Comparison of ENCODE assay signal across 8 cellular contexts in the genomic region with DNA sequence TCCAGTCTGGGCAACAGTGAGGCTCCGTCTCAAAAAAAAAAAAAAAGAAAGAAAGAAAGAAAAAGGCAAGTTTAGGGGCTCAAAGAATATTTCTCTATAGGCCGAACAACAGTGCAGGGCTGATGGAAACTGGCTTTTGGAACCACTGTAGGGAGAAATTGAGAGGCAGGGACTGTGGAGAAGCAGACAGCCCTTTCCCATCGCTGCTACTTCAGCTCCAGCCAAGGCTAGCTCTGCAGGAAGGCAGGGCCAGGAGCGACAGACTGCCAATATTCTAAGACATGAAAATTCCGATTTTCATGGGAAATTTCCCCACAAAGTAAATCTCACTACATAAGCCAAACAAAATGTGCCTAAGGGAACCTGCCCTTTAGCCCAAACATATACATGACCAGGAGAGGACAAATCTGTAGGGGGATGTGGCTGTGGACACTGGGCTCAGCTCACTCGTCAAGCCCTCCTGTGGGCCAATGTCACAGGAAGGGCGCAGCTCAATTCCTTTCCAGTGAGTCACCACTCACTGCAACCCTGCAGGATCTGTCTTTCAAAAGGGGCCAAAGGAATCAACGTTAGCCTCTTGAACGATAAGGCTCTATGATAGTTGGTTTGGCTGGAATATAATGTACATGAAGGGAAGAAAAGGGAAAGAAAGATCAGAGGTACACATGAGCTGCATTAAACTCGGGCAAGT. TPM values are rescaled to one million over a fixed set of nuclear protein-coding genes. Genes with fewer than 3 reads are reported as not detected.
DNase-seq lines count a peak whose midpoint lies in the region; ATAC-seq, FAIRE-seq and TF ChIP-seq lines count a peak whose summit lies in the region.
"Not testable (repeated sequence)": the region's sequence is repeated elsewhere in the genome, so short reads cannot be mapped to it uniquely, and the experiment has no call there.
"Had no signal": no experiment of that assay in that cellular context is flagged by ENCODE, and none has a peak within 500 bp of the region (broad histone marks: within the 10 kb centered on the region; RNA-seq: fewer than 3 reads in every experiment).

No MANE protein-coding gene starts in this region.

- not testable (repeated sequence) for H3K4me2 ChIP-seq in K562 (ENCODE audit: insufficient read depth, low read length)

- not testable (repeated sequence) for H3K4me1 ChIP-seq in Panc1 (ENCODE audit: control insufficient read depth, insufficient read depth, low read length); K562 (replicated peaks in 1 of 2; ENCODE audit: control insufficient read depth in 2 of 2, insufficient read depth in 2 of 2, low read length in 2 of 2); psoas muscle

- not testable (repeated sequence) for H3K9me3 ChIP-seq in Panc1 (ENCODE audit: control insufficient read depth, insufficient read depth, low read depth, low read length); K562 (replicated peaks; ENCODE audit: control insufficient read depth, insufficient read depth, low read depth, low read length); psoas muscle

- H3K27me3 ChIP-seq in Panc1 (ENCODE audit: control insufficient read depth, insufficient read depth, low read length); K562 (ENCODE audit: control insufficient read depth in 2 of 2, insufficient read depth in 2 of 2, low read length in 2 of 2); psoas muscle (ENCODE audit: insufficient read depth in 3 of 3, low read length in 2 of 3): not testable (repeated sequence)

- H3K79me2 ChIP-seq in K562 (ENCODE audit: control insufficient read depth, insufficient read depth, low read length) = not testable (repeated sequence)

- not testable (repeated sequence) for DNase-seq in H54 (ENCODE audit: insufficient read length, low spot score); Panc1 (ENCODE audit: low read depth, low spot score); K562 (ENCODE audit: extremely low read depth in 1 of 4, low spot score in 3 of 4); Right ventricle myocardium superior; left ventricle myocardium superior; psoas muscle

- CTCF ChIA-PET in Panc1 (lab: Charles Lee); K562 (lab: Yijun Ruan, JAX; ENCODE audit: low intra/inter-chr PET ratio): not testable (repeated sequence)

- TF ChIP-seq EP300 in K562 (IDR thresholded peaks at IDR 0.05; ENCODE audit: low read length) = not testable (repeated sequence)

- in situ Hi-C loops in Panc1 (cut with HindIII; ENCODE audit: low pct_unique_long_range_greater_than_20kb, low sequenced_read_pairs); K562 (cut with MboI): not testable (repeated sequence)

- H3K36me3 ChIP-seq in Panc1 (ENCODE audit: control insufficient read depth, insufficient read depth, low read length); K562 (ENCODE audit: control insufficient read depth, insufficient read depth, low read length); psoas muscle (ENCODE audit: insufficient read depth in 1 of 2, low read depth in 1 of 2): not testable (repeated sequence)

- not testable (repeated sequence) for H3K9me1 ChIP-seq in K562 (ENCODE audit: control insufficient read depth, insufficient read depth, low read length)

- TSS peak; percentile 21 for BruUV-seq in Panc1 (replicated peaks; lab: Mats Ljungman, UMichigan)
- not testable (repeated sequence) for BruUV-seq in K562 (replicated peaks; lab: Mats Ljungman, UMichigan)

- not testable (repeated sequence) for H3K4me3 ChIP-seq in Panc1 (ENCODE audit: low read depth in 2 of 2, low read length in 2 of 2); K562; psoas muscle

- POLR2A ChIA-PET in Panc1 (lab: Charles Lee); K562 (lab: Yijun Ruan, JAX): not testable (repeated sequence)

- TF ChIP-seq POLR2A in H54 (IDR thresholded peaks at IDR 0.05; ENCODE audit: low read depth, low read length); K562 (conservative IDR thresholded peaks at IDR 0.05): not testable (repeated sequence)

- not testable (repeated sequence) for TF ChIP-seq RAD21 in K562 (CRISPR knock-in tag; conservative IDR thresholded peaks at IDR 0.05 in 1 of 2, IDR thresholded peaks at IDR 0.05 in 1 of 2)

- not testable (repeated sequence) for H4K20me1 ChIP-seq in K562 (replicated peaks; ENCODE audit: control insufficient read depth, insufficient read depth, low read length)

- WGBS in K562 (ENCODE audit: insufficient coverage, low coverage, missing lambda C conversion rate) = no CpG with 5 or more reads among the region's 10 CpGs
- WGBS in psoas muscle, 3 donors = 17 to 60% methylated on average over 1 to 2 of the region's 10 CpGs; no CpG with 5 or more reads in 1 of the 3 donors

- peak; percentile 71 for ATAC-seq in Panc1
- not testable (repeated sequence) for ATAC-seq in K562
- peak; percentile 85 for ATAC-seq in Right ventricle myocardium superior (ENCODE audit: poor library complexity)
- ATAC-seq in left ventricle myocardium superior = peak; percentile 91
- ATAC-seq in psoas muscle = peak; percentile 42 to 73 (median 58)

- intact Hi-C loops in Panc1 (cut with micrococcal nuclease; ENCODE audit: unreplicated experiment); K562 (cut with micrococcal nuclease); Right ventricle myocardium superior (cut with DNase I); left ventricle myocardium superior (cut with micrococcal nuclease); psoas muscle (cut with DNase I): not testable (repeated sequence)

- not testable (repeated sequence) for H3K9ac ChIP-seq in K562 (ENCODE audit: insufficient read depth in 1 of 2, low read depth in 2 of 2, low read length in 2 of 2)

- TF ChIP-seq CTCF in Panc1 (IDR thresholded peaks at IDR 0.05); K562 (IDR thresholded peaks at IDR 0.05 in 2 of 3, conservative IDR thresholded peaks at IDR 0.05 in 1 of 3; ENCODE audit: insufficient read depth in 2 of 3, low read depth in 1 of 3, low read length in 3 of 3); psoas muscle (IDR thresholded peaks at IDR 0.05): not testable (repeated sequence)

- H3K27ac ChIP-seq in Panc1 (ENCODE audit: low read length); K562 (ENCODE audit: extremely low read depth, low read depth, low read length); psoas muscle: not testable (repeated sequence)

- peak; percentile 67 for FAIRE-seq in H54 (lab: Jason Lieb, UNC)
- peak; percentile 58 for FAIRE-seq in K562 (lab: Jason Lieb, UNC)

- not testable (repeated sequence) for H2AFZ ChIP-seq in K562 (ENCODE audit: low read depth, low read length)

RNA-seq across cellular contexts. Expression of a gene that starts 19.0 kb away (rescaled TPM):
- total RNA-seq in Panc1 (2021; ENCODE audit: unreplicated experiment) = 1.3 TPM
- polyA plus RNA-seq in Panc1 (2012; ENCODE audit: insufficient read length) = 0.29 TPM
- 4.3 and 23.5 TPM in 2 replicates for total RNA-seq in K562 (2011; cell fraction: chromatin; rRNA removed; ENCODE audit: low replicate concordance)
- total RNA-seq in K562 (2011; cell fraction: nucleolus; rRNA removed) = 1.3 TPM in 1 of 2 replicates, not detected in the other
- 6.6 and 11.0 TPM in 2 replicates for total RNA-seq in K562 (2011; cell fraction: nucleoplasm; rRNA removed)
- not detected in 2 replicates for total RNA-seq in K562 (2014; rRNA removed)
- 0.91 TPM in 1 of 2 replicates, not detected in the other for total RNA-seq in K562 (2014; rRNA removed; fragmentation: Illumina TruSeq; extraction: Trizol)
- 0.72 TPM in 1 of 2 replicates, not detected in the other for total RNA-seq in K562 (2015; rRNA removed; fragmentation: Illumina TruSeq; extraction: Trizol)
- total RNA-seq in K562 (2021) = 0.18 and 1.5 TPM in 2 replicates
- 0.09 and 0.24 TPM in 2 replicates for polyA plus RNA-seq in K562 (2011; rRNA removed)
- polyA plus RNA-seq in K562 (2011; cell fraction: cytosol; rRNA removed) = 0.09 TPM in 1 of 2 replicates, not detected in the other
- 0.56 and 0.88 TPM in 2 replicates for polyA plus RNA-seq in K562 (2011; cell fraction: nucleus; rRNA removed)
- 0.16 and 0.58 TPM in 2 replicates for polyA plus RNA-seq in K562 (2012)
- polyA plus RNA-seq in K562 (2014; fragmentation: Illumina TruSeq; extraction: Trizol) = 0.35 and 0.67 TPM in 2 replicates
- polyA plus RNA-seq in K562 (2014; fragmentation: Nextera tagmentation; extraction: Ambion mirVana) = under 1 TPM; 0.03 TPM
- polyA plus RNA-seq in K562 (2014; rRNA removed) = 0.56 and 0.96 TPM in 2 replicates
- polyA minus RNA-seq in K562 (2011; rRNA and poly(A)+ RNA removed) = 0.91 TPM in 1 of 2 replicates, not detected in the other
- polyA minus RNA-seq in K562 (2011; cell fraction: cytosol; rRNA and poly(A)+ RNA removed) = 0.86 TPM in 1 of 2 replicates, not detected in the other
- 1.2 and 2.3 TPM in 2 replicates for polyA minus RNA-seq in K562 (2011; cell fraction: nucleus; rRNA and poly(A)+ RNA removed)
- 0.48 TPM for total RNA-seq in Right ventricle myocardium superior
- 0.40 TPM for total RNA-seq in left ventricle myocardium superior
- total RNA-seq in psoas muscle = 1 to 10 TPM in 1 of 4 donors, under 1 TPM in 2, not detected in 1; 0.76 to 1.5 (median 0.84) TPM
- polyA plus RNA-seq in psoas muscle = under 1 TPM; 0.17 to 0.68 (median 0.38) TPM
- total RNA-seq: A172 had no signal

RNA-seq across cellular contexts. Expression of a gene that starts 21.3 kb away (rescaled TPM):
- total RNA-seq in Panc1 (2021; ENCODE audit: unreplicated experiment) (64.2 TPM), K562 (2014; rRNA removed) (85.4 and 89.8 TPM in 2 replicates), K562 (2014; rRNA removed; fragmentation: Illumina TruSeq; extraction: Trizol) (30.7 and 40.1 TPM in 2 replicates), K562 (2015; rRNA removed; fragmentation: Illumina TruSeq; extraction: Trizol) (88.1 and 88.2 TPM in 2 replicates), K562 (2021) (78.1 and 112 TPM in 2 replicates), Right ventricle myocardium superior (24.7 TPM), left ventricle myocardium superior (28.2 TPM), psoas muscle (100 to 1,000 TPM in 2 of 4 donors, 10 to 100 TPM in 2; 25.5 to 126 (median 94.2) TPM)
- 22.4 TPM for polyA plus RNA-seq in Panc1 (2012; ENCODE audit: insufficient read length)
- total RNA-seq in K562 (2011; cell fraction: chromatin; rRNA removed; ENCODE audit: low replicate concordance) = 35.0 and 124 TPM in 2 replicates
- total RNA-seq in K562 (2011; cell fraction: nucleolus; rRNA removed) = 103 and 124 TPM in 2 replicates
- total RNA-seq in K562 (2011; cell fraction: nucleoplasm; rRNA removed) = 58.5 and 82.2 TPM in 2 replicates
- polyA plus RNA-seq in K562 (2011; rRNA removed) (130 and 155 TPM in 2 replicates), K562 (2014; fragmentation: Illumina TruSeq; extraction: Trizol) (119 and 183 TPM in 2 replicates), K562 (2014; fragmentation: Nextera tagmentation; extraction: Ambion mirVana) (10 to 100 TPM in 1 of 2 experiments, 1 to 10 TPM in 1; 3.7 to 10.4 TPM), K562 (2014; rRNA removed) (78.1 and 99.2 TPM in 2 replicates), psoas muscle (100 to 1,000 TPM in 1 of 3 donors, 10 to 100 TPM in 2; 60.6 to 130 (median 84.5) TPM)
- 215 and 296 TPM in 2 replicates for polyA plus RNA-seq in K562 (2011; cell fraction: cytosol; rRNA removed)
- polyA plus RNA-seq in K562 (2011; cell fraction: nucleus; rRNA removed) = 112 and 132 TPM in 2 replicates
- 44.6 and 46.0 TPM in 2 replicates for polyA plus RNA-seq in K562 (2012)
- polyA minus RNA-seq in K562 (2011; rRNA and poly(A)+ RNA removed) = 223 and 350 TPM in 2 replicates
- polyA minus RNA-seq in K562 (2011; cell fraction: cytosol; rRNA and poly(A)+ RNA removed) = 170 and 213 TPM in 2 replicates
- polyA minus RNA-seq in K562 (2011; cell fraction: nucleus; rRNA and poly(A)+ RNA removed) = 67.6 and 92.4 TPM in 2 replicates
- total RNA-seq: H1 had no signal
